Comparison of ENCODE assay signal across 1 cellular context in the genomic region with DNA sequence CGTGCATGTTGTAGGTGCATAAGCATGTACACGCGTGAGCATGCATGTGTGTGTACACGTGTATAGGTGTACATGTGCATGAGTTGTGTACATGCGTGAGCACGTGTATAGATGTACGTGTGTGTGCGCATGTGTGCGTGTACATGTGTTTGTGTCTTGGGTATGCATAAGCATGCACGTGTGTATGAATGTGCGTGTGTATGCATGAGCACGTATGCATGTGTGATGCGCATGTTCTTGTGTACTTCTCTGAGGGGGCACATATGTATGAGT.
TF ChIP-seq lines count a peak whose summit lies in the region.

No MANE protein-coding gene starts in this region.

TF ChIP-seq in GM12878, 131 proteins besides CTCF, POLR2A, EP300 and RAD21:
- TF ChIP-seq, protein P1, sequence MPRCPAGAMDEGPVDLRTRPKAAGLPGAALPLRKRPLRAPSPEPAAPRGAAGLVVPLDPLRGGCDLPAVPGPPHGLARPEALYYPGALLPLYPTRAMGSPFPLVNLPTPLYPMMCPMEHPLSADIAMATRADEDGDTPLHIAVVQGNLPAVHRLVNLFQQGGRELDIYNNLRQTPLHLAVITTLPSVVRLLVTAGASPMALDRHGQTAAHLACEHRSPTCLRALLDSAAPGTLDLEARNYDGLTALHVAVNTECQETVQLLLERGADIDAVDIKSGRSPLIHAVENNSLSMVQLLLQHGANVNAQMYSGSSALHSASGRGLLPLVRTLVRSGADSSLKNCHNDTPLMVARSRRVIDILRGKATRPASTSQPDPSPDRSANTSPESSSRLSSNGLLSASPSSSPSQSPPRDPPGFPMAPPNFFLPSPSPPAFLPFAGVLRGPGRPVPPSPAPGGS (IDR thresholded peaks at IDR 0.05; ENCODE audit: borderline replicate concordance, insufficient read depth, low read depth, low read length, poor library complexity, severe bottlenecking), result peak; percentile 64
- TF ChIP-seq RELA (IDR thresholded peaks at IDR 0.05; ENCODE audit: borderline replicate concordance, partially characterized antibody), result no peak
